In the genomic region with DNA sequence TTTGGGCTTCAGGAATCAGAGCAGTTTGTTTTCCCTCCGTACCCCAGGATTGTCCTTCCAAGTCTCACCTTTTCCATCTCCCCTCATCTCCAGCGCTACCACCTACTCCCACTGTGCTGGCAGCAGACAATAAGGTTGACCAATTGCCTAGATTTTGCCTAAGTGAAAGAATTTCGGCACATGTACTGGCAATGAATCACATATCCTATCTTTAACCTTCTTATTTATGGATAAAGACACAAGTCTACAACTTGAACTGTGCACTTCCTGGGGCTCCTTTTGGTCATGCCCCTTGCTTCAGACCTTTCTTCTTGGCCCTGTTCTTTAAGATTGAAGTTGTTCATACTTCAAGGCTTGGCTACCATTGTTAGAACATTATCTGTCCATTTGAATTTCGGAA, we compare ENCODE assay signal across 28 cellular contexts.
DNase-seq lines count a peak whose midpoint lies in the region; ATAC-seq, FAIRE-seq and TF ChIP-seq lines count a peak whose summit lies in the region.
"Had no signal": no experiment of that assay in that cellular context is flagged by ENCODE, and none has a peak within 500 bp of the region (broad histone marks: within the 10 kb centered on the region; RNA-seq: fewer than 3 reads in every experiment).

No MANE protein-coding gene starts in this region.

- FAIRE-seq in endothelial cell of umbilical vein (lab: Jason Lieb, UNC) (no peak), frontal cortex (lab: Jason Lieb, UNC) (no peak)
- FAIRE-seq: islet of Langerhans, RCC 7860, TTC549 had no signal

- H3K9me3 Mint-ChIP-seq in natural killer cell (no peaks in the 10 kb centered on the region), WTC11 (no peaks in the 10 kb centered on the region)
- no peaks in the 10 kb centered on the region for H3K9me3 Mint-ChIP-seq in natural killer cell treated with Interleukin-12 subunit alpha and Interleukin-12 subunit beta and Interleukin-15 and Interleukin-18, amount 100 ng/mL, for 72 hours
- H3K9me3 Mint-ChIP-seq: activated T-cell treated with anti-CD3 and anti-CD28 coated beads, Interleukin-2, amount 50 U/mL, for 72 hours; brain; endodermal cell; neural progenitor cell had no signal

- H3K27me3 Mint-ChIP-seq in natural killer cell (ENCODE audit: low read depth in 2 of 2) = no peaks in the 10 kb centered on the region
- H3K27me3 Mint-ChIP-seq in natural killer cell treated with Interleukin-12 subunit alpha and Interleukin-12 subunit beta and Interleukin-15 and Interleukin-18, amount 100 ng/mL, for 72 hours = no peaks in the 10 kb centered on the region
- H3K27me3 Mint-ChIP-seq in WTC11 (ENCODE audit: low read depth) = no peaks in the 10 kb centered on the region
- H3K27me3 Mint-ChIP-seq: brain had no signal

- H3K4me3 Mint-ChIP-seq in natural killer cell (no peak overlapping the region), WTC11 (no peak overlapping the region)
- H3K4me3 Mint-ChIP-seq in natural killer cell treated with Interleukin-12 subunit alpha and Interleukin-12 subunit beta and Interleukin-15 and Interleukin-18, amount 100 ng/mL, for 72 hours = no peak overlapping the region
- H3K4me3 Mint-ChIP-seq: activated T-cell treated with anti-CD3 and anti-CD28 coated beads, Interleukin-2, amount 50 U/mL, for 72 hours; brain; endodermal cell; neural progenitor cell had no signal

- POLR2A ChIA-PET in WTC11 (lab: Charles Lee) (no interaction called here), endothelial cell of umbilical vein (lab: Charles Lee) (no interaction called here)

- no TSS peak for BruUV-seq in endothelial cell of umbilical vein (replicated peaks; lab: Mats Ljungman, UMichigan)

- H3K4me1 Mint-ChIP-seq in natural killer cell (peaks cover 35 to 41% of the 10 kb centered on the region in 2 donors), WTC11 (no peaks in the 10 kb centered on the region)
- H3K4me1 Mint-ChIP-seq in natural killer cell treated with Interleukin-12 subunit alpha and Interleukin-12 subunit beta and Interleukin-15 and Interleukin-18, amount 100 ng/mL, for 72 hours (ENCODE audit: low read depth in 2 of 2) = peaks cover 10 to 16% of the 10 kb centered on the region in 2 donors
- H3K4me1 Mint-ChIP-seq: brain, endodermal cell, neural progenitor cell had no signal

- CTCF ChIA-PET in WTC11 (lab: Charles Lee) (interaction anchor here (1.2 kb wide), 1 partner anchor 25 kb away, joined by 3 read pairs; no protein-coding TSS in a partner anchor), endothelial cell of umbilical vein (lab: Charles Lee) (interaction anchor here (1.3 to 2.1 kb wide), 4 partner anchors 13 to 258 kb away, joined by 3 to 9 read pairs (median 6); no protein-coding TSS in a partner anchor)

- H3K27ac Mint-ChIP-seq in natural killer cell = peak overlapping the region; percentile 4 to 10
- H3K27ac Mint-ChIP-seq in natural killer cell treated with Interleukin-12 subunit alpha and Interleukin-12 subunit beta and Interleukin-15 and Interleukin-18, amount 100 ng/mL, for 72 hours = peak overlapping the region in 1 of 2 donors; percentile 11
- H3K27ac Mint-ChIP-seq in WTC11 = 0 out of 2 replicates have a peak overlapping the region, but pooled peaks have one; percentile 9
- H3K27ac Mint-ChIP-seq: activated T-cell treated with anti-CD3 and anti-CD28 coated beads, Interleukin-2, amount 50 U/mL, for 72 hours; brain; endodermal cell; neural progenitor cell had no signal

- peak overlapping the region; percentile 12 for H3K27ac ChIP-seq in endothelial cell of umbilical vein (ENCODE audit: insufficient read depth, low read depth, low read length)
- H3K27ac ChIP-seq: C4-2B, colonic mucosa, neural progenitor cell, SJCRH30, stomach, tibial artery had no signal

- H3K36me3 ChIP-seq in endothelial cell of umbilical vein (ENCODE audit: control insufficient read depth in 2 of 2, extremely low read depth in 1 of 2, insufficient read depth in 2 of 2, low read length in 2 of 2) = peaks cover 4 to 7% of the 10 kb centered on the region in 2 experiments

- H2AFZ ChIP-seq in endothelial cell of umbilical vein (ENCODE audit: low read depth, low read length) = no peak overlapping the region
- H2AFZ ChIP-seq: neural progenitor cell had no signal

- no peak overlapping the region for H3K4me3 ChIP-seq in endothelial cell of umbilical vein (replicated peaks in 1 of 3; ENCODE audit: insufficient read depth in 1 of 3, low read depth in 1 of 3, low read length in 3 of 3)
- H3K4me3 ChIP-seq: colonic mucosa, neural progenitor cell, SJCRH30, stomach, tibial artery had no signal

- DNase-seq in natural killer cell (no peak), WTC11 (ENCODE audit: low spot score) (no peak), endothelial cell of umbilical vein (ENCODE audit: low read depth, low spot score) (peak; percentile 21), mesenteric fat pad (ENCODE audit: low spot score) (no peak), frontal cortex (ENCODE audit: low spot score in 2 of 2) (no peak), NCI-H2107 treated with DMSO at 0.1 percent for 48 hours (lab: John Stamatoyannopoulos, UW; ENCODE audit: unreplicated experiment) (no peak)
- no peak for DNase-seq in natural killer cell treated with Interleukin-12 subunit alpha and Interleukin-12 subunit beta and Interleukin-15 and Interleukin-18, amount 100 ng/mL, for 72 hours (ENCODE audit: low spot score)
- DNase-seq: activated CD4-positive, alpha-beta T cell treated with anti-CD3 and anti-CD28 coated beads for 1 hour; activated T-cell treated with anti-CD3 and anti-CD28 coated beads, Interleukin-2, amount 50 U/mL, for 72 hours; colonic mucosa; DMS 273 treated with DMSO at 0.1 percent for 48 hours; endodermal cell; GOT3; KBM-7; NCI-H1694 treated with DMSO at 0.1 percent for 48 hours; NCI-H2171 treated with DMSO at 0.1 percent for 48 hours; NCI-H524 treated with DMSO at 0.1 percent for 48 hours; SJCRH30; stomach; T-helper 1 cell; tibial artery had no signal

- dilution Hi-C loops in endothelial cell of umbilical vein (cut with MboI; ENCODE audit: extremely low pct_ligation_motif_present, low sequenced_read_pairs) = no loop called here

- no peaks in the 10 kb centered on the region for H3K27me3 ChIP-seq in endothelial cell of umbilical vein (ENCODE audit: control insufficient read depth in 2 of 2, insufficient read depth in 2 of 2, low read length in 2 of 2)
- H3K27me3 ChIP-seq: colonic mucosa, neural progenitor cell, SJCRH30, stomach, tibial artery had no signal

- intact Hi-C loops in natural killer cell (cut with micrococcal nuclease) (no loop called here), endothelial cell of umbilical vein (cut with micrococcal nuclease) (no loop called here)

- H3K4me1 ChIP-seq in endothelial cell of umbilical vein (ENCODE audit: control insufficient read depth, extremely low read depth, insufficient read depth, low read length) = peaks cover 13% of the 10 kb centered on the region
- H3K4me1 ChIP-seq: colonic mucosa, neural progenitor cell, SJCRH30 had no signal

- H3K36me3 Mint-ChIP-seq in natural killer cell (peaks cover under 1% of the 10 kb centered on the region), WTC11 (peaks cover 37% of the 10 kb centered on the region)
- peaks cover 17% of the 10 kb centered on the region for H3K36me3 Mint-ChIP-seq in natural killer cell treated with Interleukin-12 subunit alpha and Interleukin-12 subunit beta and Interleukin-15 and Interleukin-18, amount 100 ng/mL, for 72 hours

- H4K20me1 ChIP-seq in endothelial cell of umbilical vein (replicated peaks; ENCODE audit: control insufficient read depth, extremely low read depth, insufficient read depth, low read length) = peaks cover 6% of the 10 kb centered on the region

- H3K9ac ChIP-seq in endothelial cell of umbilical vein (replicated peaks; ENCODE audit: extremely low read depth, insufficient read depth, low read length) = no peak overlapping the region
- H3K9ac ChIP-seq: neural progenitor cell had no signal

- H3K9me3 ChIP-seq in endothelial cell of umbilical vein (replicated peaks; ENCODE audit: control insufficient read depth, insufficient read depth, low read length) = no peaks in the 10 kb centered on the region
- H3K9me3 ChIP-seq: colonic mucosa, SJCRH30, stomach, tibial artery had no signal

- TF ChIP-seq POLR2A in endothelial cell of umbilical vein (IDR thresholded peaks at IDR 0.05; ENCODE audit: low read depth, low read length) = no peak

- no peak for TF ChIP-seq CTCF in natural killer cell (IDR thresholded peaks at IDR 0.05)
- no peak for TF ChIP-seq CTCF in WTC11 (IDR thresholded peaks at IDR 0.05)
- TF ChIP-seq CTCF in endothelial cell of umbilical vein (IDR thresholded peaks at IDR 0.05; ENCODE audit: extremely low read depth in 1 of 2, insufficient read depth in 1 of 2, low read depth in 1 of 2, low read length in 2 of 2) = no peak

- peak overlapping the region; percentile 41 for H3K4me2 ChIP-seq in endothelial cell of umbilical vein (ENCODE audit: insufficient read depth, low read length)
- H3K4me2 ChIP-seq: neural progenitor cell had no signal

- no peak for ATAC-seq in natural killer cell
- ATAC-seq in natural killer cell treated with Interleukin-12 subunit alpha and Interleukin-12 subunit beta and Interleukin-15 and Interleukin-18, amount 100 ng/mL, for 72 hours = no peak
- no peak for ATAC-seq in WTC11
- no peak for ATAC-seq in GM19452 (IDR thresholded peaks at IDR 0.05; ENCODE audit: unreplicated experiment)
- ATAC-seq: activated T-cell treated with anti-CD3 and anti-CD28 coated beads, Interleukin-2, amount 50 U/mL, for 72 hours had no signal

- peaks cover 17% of the 10 kb centered on the region for H3K79me2 ChIP-seq in endothelial cell of umbilical vein (ENCODE audit: control insufficient read depth, insufficient read depth, low read length)

- H3K9me1 ChIP-seq in endothelial cell of umbilical vein (replicated peaks; ENCODE audit: control insufficient read depth, extremely low read depth, insufficient read depth, low read length) = no peaks in the 10 kb centered on the region

TF ChIP-seq in WTC11, 78 proteins besides CTCF, POLR2A, EP300 and RAD21 (continues in another document):
- TF ChIP-seq TEAD1 (CRISPR knock-in tag; IDR thresholded peaks at IDR 0.05) = no peak
- TF ChIP-seq TEAD4 (CRISPR knock-in tag; IDR thresholded peaks at IDR 0.05) = no peak
- no peak for TF ChIP-seq SMAD3 (CRISPR knock-in tag; IDR thresholded peaks at IDR 0.05; ENCODE audit: borderline replicate concordance)
- TF ChIP-seq IRF2 (CRISPR knock-in tag; IDR thresholded peaks at IDR 0.05; ENCODE audit: borderline replicate concordance, low read depth) = no peak

TF ChIP-seq in endothelial cell of umbilical vein, 7 proteins besides CTCF, POLR2A, EP300 and RAD21:
- TF ChIP-seq JUN (IDR thresholded peaks at IDR 0.05; ENCODE audit: borderline replicate concordance, insufficient read depth, insufficient read length, low read depth) (no peak), FOS (IDR thresholded peaks at IDR 0.05; ENCODE audit: borderline replicate concordance, insufficient read depth, low read length) (peak; percentile 48)
